Comparison of ENCODE assay signal across 14 cellular contexts in the genomic region with DNA sequence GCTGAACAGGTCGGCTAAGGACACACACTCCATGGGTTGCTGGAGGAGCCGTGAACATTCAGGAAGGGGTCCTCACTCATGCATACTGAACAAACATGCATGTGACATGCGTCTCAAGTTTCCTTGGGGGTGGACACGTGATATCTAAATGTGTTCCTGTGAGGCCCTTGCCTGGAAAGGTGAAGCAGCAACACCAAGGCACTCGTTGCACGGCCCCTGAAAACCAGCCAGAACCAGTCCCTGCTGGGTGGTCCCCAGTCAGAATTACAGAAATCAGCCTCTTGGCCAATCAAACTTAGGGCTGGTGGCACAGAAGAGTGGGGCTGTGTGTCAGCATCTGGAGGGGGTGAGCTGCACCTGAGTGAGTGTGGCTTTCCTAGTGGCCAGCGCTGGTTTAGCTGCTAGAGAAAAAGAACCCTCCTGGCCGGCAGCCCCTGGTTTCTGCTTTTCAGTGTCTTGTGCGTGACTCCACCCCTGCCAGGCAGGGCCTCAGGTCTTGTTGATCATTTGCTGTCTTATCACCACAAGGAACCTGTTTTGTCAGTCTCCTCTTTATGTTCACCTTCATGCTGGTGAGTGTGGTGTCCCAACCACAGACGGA. TPM values are rescaled to one million over a fixed set of nuclear protein-coding genes. Genes with fewer than 3 reads are reported as not detected.
A peak's percentile ranks its signal among the peaks of the same experiment; 100 is the strongest.
DNase-seq lines count a peak whose midpoint lies in the region; FAIRE-seq and TF ChIP-seq lines count a peak whose summit lies in the region.
"Had no signal": no experiment of that assay in that cellular context is flagged by ENCODE, and none has a peak within 500 bp of the region (broad histone marks: within the 10 kb centered on the region; RNA-seq: fewer than 3 reads in every experiment).

No MANE protein-coding gene starts in this region.

- H2BK5ac ChIP-seq in trophoblast cell (ENCODE audit: low read depth, low read length, poor library complexity): no peak overlapping the region

- no peak overlapping the region for H3K18ac ChIP-seq in trophoblast cell (ENCODE audit: low read length)

- H3K4me3 ChIP-seq in LNCaP clone FGC (ENCODE audit: low read depth, low read length): 0 out of 2 replicates have a peak overlapping the region, but pooled peaks have one; percentile 8
- H3K4me3 ChIP-seq in bronchial epithelial cell (ENCODE audit: low read depth, low read length): no peak overlapping the region
- no peak overlapping the region for H3K4me3 ChIP-seq in trophoblast cell (ENCODE audit: low read depth, low read length)
- H3K4me3 ChIP-seq: testis had no signal

- H2BK12ac ChIP-seq in trophoblast cell (ENCODE audit: low read length): no peak overlapping the region

- TF ChIP-seq CTCF in LNCaP clone FGC (IDR thresholded peaks at IDR 0.05; ENCODE audit: control insufficient read depth, extremely low read depth, insufficient read depth) (no peak), bronchial epithelial cell (IDR thresholded peaks at IDR 0.05; ENCODE audit: insufficient read depth, low read length, severe bottlenecking) (no peak)

- no peak overlapping the region for H3K14ac ChIP-seq in trophoblast cell (ENCODE audit: low read length)

- H3K27ac ChIP-seq in trophoblast cell (ENCODE audit: low read depth, low read length): no peak overlapping the region
- H3K27ac ChIP-seq: testis had no signal

- H3K36me3 ChIP-seq in bronchial epithelial cell (ENCODE audit: control insufficient read depth, insufficient read depth, low read length) (no peaks in the 10 kb centered on the region), trophoblast cell (ENCODE audit: control insufficient read depth in 1 of 2, insufficient read depth in 2 of 2, low read length in 2 of 2) (no peaks in the 10 kb centered on the region)

- H2AFZ ChIP-seq in trophoblast cell (ENCODE audit: insufficient read depth, low read length, poor library complexity): no peak overlapping the region

- no peak overlapping the region for H3K9ac ChIP-seq in trophoblast cell (ENCODE audit: low read length)

- H3K23ac ChIP-seq in trophoblast cell (ENCODE audit: low read length): no peak overlapping the region

- peaks cover 0 to 4% of the 10 kb centered on the region in 2 experiments for H3K4me1 ChIP-seq in trophoblast cell (ENCODE audit: control insufficient read depth in 1 of 2, insufficient read depth in 2 of 2, low read length in 2 of 2)
- H3K4me1 ChIP-seq: testis had no signal

- no CpG with 5 or more reads among the region's 10 CpGs for WGBS in trophoblast cell (ENCODE audit: extremely low coverage, insufficient coverage, insufficient read length)

- no peak overlapping the region for H4K12ac ChIP-seq in trophoblast cell (ENCODE audit: low read depth, low read length)

- FAIRE-seq in bronchial epithelial cell (lab: Jason Lieb, UNC): no peak

- peak; percentile 30 for DNase-seq in NCI-H2171 treated with DMSO at 0.1 percent for 48 hours (lab: John Stamatoyannopoulos, UW)
- no peak for DNase-seq in NCI-H2171 (lab: John Stamatoyannopoulos, UW)
- DNase-seq in LNCaP clone FGC (ENCODE audit: low read depth): peak; percentile 72
- DNase-seq in bronchial epithelial cell (ENCODE audit: low read depth): peak; percentile 6
- peak; percentile 5 to 42 for DNase-seq in trophoblast cell
- no peak for DNase-seq in epidermal melanocyte (ENCODE audit: insufficient read length, low spot score)
- DNase-seq in head of caudate nucleus: no peak
- no peak for DNase-seq in COR-L47 (lab: John Stamatoyannopoulos, UW)
- DNase-seq: EL, glutamatergic neuron, testis had no signal

- H3K4ac ChIP-seq in trophoblast cell (ENCODE audit: low read depth, low read length): no peak overlapping the region

- H2BK120ac ChIP-seq in trophoblast cell (ENCODE audit: insufficient read depth, low read length, poor library complexity): no peak overlapping the region

- H3K27me3 ChIP-seq in bronchial epithelial cell (ENCODE audit: control insufficient read depth, insufficient read depth, low read length): no peaks in the 10 kb centered on the region
- no peaks in the 10 kb centered on the region for H3K27me3 ChIP-seq in trophoblast cell (ENCODE audit: insufficient read depth, low read length)
- H3K27me3 ChIP-seq: testis had no signal

- no peaks in the 10 kb centered on the region for H3K79me2 ChIP-seq in trophoblast cell (ENCODE audit: control insufficient read depth, insufficient read depth, low read length, poor library complexity)

- H3K4me2 ChIP-seq in trophoblast cell (ENCODE audit: low read length): no peak overlapping the region

- H3K9me3 ChIP-seq in trophoblast cell (ENCODE audit: insufficient read depth, low read depth, low read length): no peaks in the 10 kb centered on the region
- H3K9me3 ChIP-seq: testis had no signal

- H3K79me1 ChIP-seq in trophoblast cell (ENCODE audit: low read length): no peaks in the 10 kb centered on the region

- H4K91ac ChIP-seq in trophoblast cell (ENCODE audit: low read depth, low read length): no peak overlapping the region

- intact Hi-C loops in head of caudate nucleus (cut with DNase I): no loop called here

- H4K8ac ChIP-seq in trophoblast cell (ENCODE audit: low read depth, low read length): no peak overlapping the region

- H2AK5ac ChIP-seq in trophoblast cell (ENCODE audit: low read length): no peak overlapping the region

RNA-seq across cellular contexts. Expression of gene AQP12B, which starts 3.2 kb away (rescaled TPM):
- total RNA-seq in bronchial epithelial cell: not detected in 2 replicates
- polyA plus RNA-seq in trophoblast cell (2013): not detected in 2 replicates
- total RNA-seq: lung microvascular endothelial cell, renal cortical epithelial cell, testis had no signal
- polyA plus RNA-seq: AG04450 had no signal

RNA-seq across cellular contexts. Expression of gene AQP12A, which starts 5.8 kb away (rescaled TPM):
- not detected in 2 replicates for total RNA-seq in bronchial epithelial cell
- polyA plus RNA-seq in trophoblast cell (2013): not detected in 2 replicates
- total RNA-seq: lung microvascular endothelial cell, renal cortical epithelial cell, testis had no signal
- polyA plus RNA-seq: AG04450 had no signal

Comparison
In these comparisons a context has a peak if more than half of its experiments do, and no peak if none do; other contexts are left out.
1. DNase-seq: peak in NCI-H2171 treated with DMSO at 0.1 percent for 48 hours (single experiment), LNCaP clone FGC (single experiment), bronchial epithelial cell (single experiment) and trophoblast cell (2 of 2); none in NCI-H2171 (single experiment), epidermal melanocyte (single experiment), head of caudate nucleus (0 of 42) and COR-L47 (single experiment).